In genomic region chr12:57031228-57031670, GRCh38 we compare ENCODE assay signal across 8 cellular contexts. TPM values are rescaled to one million over a fixed set of nuclear protein-coding genes. Genes with fewer than 3 reads are reported as not detected.
DNase-seq lines count a peak whose midpoint lies in the region; ATAC-seq lines count a peak whose summit lies in the region.

No MANE protein-coding gene starts in this region.

- ATAC-seq in GM21360 (IDR thresholded peaks at IDR 0.05; ENCODE audit: unreplicated experiment) (no peak), GM21576 (IDR thresholded peaks at IDR 0.05; ENCODE audit: unreplicated experiment) (no peak)

- DNase-seq in ELF-1 (ENCODE audit: low read depth, low spot score): peak; percentile 9
- peak; percentile 23 for DNase-seq in HT-29 (ENCODE audit: low spot score)
- peak; percentile 19 to 57 for DNase-seq in NOMO-1 (lab: John Stamatoyannopoulos, UW; ENCODE audit: unreplicated experiment in 2 of 2)
- DNase-seq in germinal center (ENCODE audit: low spot score): peak; percentile 42
- no peak for DNase-seq in activated effector memory CD4-positive, alpha-beta T cell treated with Interleukin-2 at 50 U/mL for 16 hours
- no peak for DNase-seq in superior temporal gyrus (ENCODE audit: extremely low spot score)

RNA-seq across cellular contexts. Expression of gene TAC3, which starts 14.9 kb away (rescaled TPM):
- not detected in 2 replicates for total RNA-seq in HT-29 (2014; rRNA removed; shearing (Covaris generic))

RNA-seq across cellular contexts. Expression of gene MYO1A, which starts 18.7 kb away (rescaled TPM):
- total RNA-seq in HT-29 (2014; rRNA removed; shearing (Covaris generic)): 0.76 and 1.8 TPM in 2 replicates

RNA-seq across cellular contexts. Expression of gene ZBTB39, which starts 24.9 kb away (rescaled TPM):
- total RNA-seq in HT-29 (2014; rRNA removed; shearing (Covaris generic)): 3.2 and 3.4 TPM in 2 replicates

RNA-seq across cellular contexts. Expression of gene NEMP1, which starts 47.3 kb away (rescaled TPM):
- 12.5 and 13.6 TPM in 2 replicates for total RNA-seq in HT-29 (2014; rRNA removed; shearing (Covaris generic))

RNA-seq across cellular contexts. Expression of gene NAB2, which starts 57.7 kb away (rescaled TPM):
- 17.8 and 19.3 TPM in 2 replicates for total RNA-seq in HT-29 (2014; rRNA removed; shearing (Covaris generic))

Comparison
In these comparisons a context has a peak if more than half of its experiments do, and no peak if none do; other contexts are left out.
1. DNase-seq: peak in ELF-1 (single experiment), HT-29 (single experiment), NOMO-1 (2 of 2) and germinal center (single experiment); none in activated effector memory CD4-positive, alpha-beta T cell treated with Interleukin-2 at 50 U/mL for 16 hours (single experiment) and superior temporal gyrus (single experiment).